In genomic region chr20:5731753-5732366, GRCh38 we compare ENCODE assay signal across 21 cellular contexts. TPM values are rescaled to one million over a fixed set of nuclear protein-coding genes. Genes with fewer than 3 reads are reported as not detected.
A peak's percentile ranks its signal among the peaks of the same experiment; 100 is the strongest.
DNase-seq lines count a peak whose midpoint lies in the region; ATAC-seq and TF ChIP-seq lines count a peak whose summit lies in the region.
"Had no signal": no experiment of that assay in that cellular context is flagged by ENCODE, and none has a peak within 500 bp of the region (broad histone marks: within the 10 kb centered on the region; RNA-seq: fewer than 3 reads in every experiment).

No MANE protein-coding gene starts in this region.

- H3K4me2 ChIP-seq in PC-9: no peak overlapping the region

- H2AFZ ChIP-seq in PC-9: no peak overlapping the region

- peaks cover 9% of the 10 kb centered on the region for H3K4me1 ChIP-seq in adipocyte (ENCODE audit: control insufficient read depth, insufficient read depth, low read length)
- peaks cover 0 to 56% (median 11%) of the 10 kb centered on the region in 3 donors for H3K4me1 ChIP-seq in gastroesophageal sphincter
- H3K4me1 ChIP-seq in neutrophil (ENCODE audit: control insufficient read depth in 1 of 2, insufficient read depth in 1 of 2, low read depth in 1 of 2, low read length in 1 of 2): peaks cover 39 to 54% of the 10 kb centered on the region in 2 experiments
- H3K4me1 ChIP-seq in PC-9 (replicated peaks; ENCODE audit: insufficient read depth): peaks cover 8% of the 10 kb centered on the region

- peak; percentile 76 for ATAC-seq in gastroesophageal sphincter
- no peak for ATAC-seq in omental fat pad (ENCODE audit: low FRiP score)
- no peak for ATAC-seq in HG03280 (IDR thresholded peaks at IDR 0.05; ENCODE audit: unreplicated experiment)

- intact Hi-C loops in PC-9 (cut with micrococcal nuclease; ENCODE audit: unreplicated experiment): no loop called here

- CTCF ChIA-PET in PC-9 (lab: Charles Lee): no interaction called here

- 42 to 73% methylated on average over 3 to 4 of the region's 6 CpGs for WGBS in gastroesophageal sphincter (ENCODE audit: low coverage in 1 of 2), 2 donors

- no TSS peak for BruUV-seq in PC-9 (replicated peaks; lab: Mats Ljungman, UMichigan)

- no peak for TF ChIP-seq EP300 in gastroesophageal sphincter (IDR thresholded peaks at IDR 0.05)

- TF ChIP-seq POLR2A in gastroesophageal sphincter (IDR thresholded peaks at IDR 0.05): no peak

- H3K36me3 ChIP-seq in adipocyte (ENCODE audit: control insufficient read depth, insufficient read depth, low read length, severe bottlenecking) (no peaks in the 10 kb centered on the region), gastroesophageal sphincter (no peaks in the 10 kb centered on the region), neutrophil (no peaks in the 10 kb centered on the region), PC-9 (ENCODE audit: low read depth) (no peaks in the 10 kb centered on the region)
- H3K36me3 ChIP-seq: brain microvascular endothelial cell had no signal

- H3K9me2 ChIP-seq in PC-9 (ENCODE audit: insufficient read depth): no peaks in the 10 kb centered on the region

- peaks cover 5% of the 10 kb centered on the region for H3F3A ChIP-seq in PC-9 (ENCODE audit: insufficient read depth, low read depth)

- no peak overlapping the region for H3K4me3 ChIP-seq in adipocyte (ENCODE audit: low read length)
- H3K4me3 ChIP-seq in gastroesophageal sphincter: no peak overlapping the region
- H3K4me3 ChIP-seq in neutrophil (ENCODE audit: low read depth in 1 of 2, low read length in 1 of 2): peak overlapping the region in 1 of 2 experiments; percentile 4
- no peak overlapping the region for H3K4me3 ChIP-seq in PC-9

- H3K27ac Mint-ChIP-seq in T-helper 2 cell treated with Interferon-gamma antibody and Interleukin-4, amounts not matched to agents 5 μg/mL and 100 μg/mL, for 36 hours: no peak overlapping the region
- H3K27ac Mint-ChIP-seq: endodermal cell; T-helper 1 cell treated with Interleukin-12 subunit alpha and Interleukin-12 subunit beta and Interleukin-4 antibody, amounts not matched to agents 30 μg/mL and 1 μg/mL, for 36 hours; type B pancreatic cell had no signal

- H3K36me3 Mint-ChIP-seq in T-helper 2 cell treated with Interferon-gamma antibody and Interleukin-4, amounts not matched to agents 5 μg/mL and 100 μg/mL, for 36 hours (ENCODE audit: low read depth): no peaks in the 10 kb centered on the region
- H3K36me3 Mint-ChIP-seq: type B pancreatic cell had no signal

- H3K4me1 Mint-ChIP-seq in T-helper 2 cell treated with Interferon-gamma antibody and Interleukin-4, amounts not matched to agents 5 μg/mL and 100 μg/mL, for 36 hours (ENCODE audit: low read depth): peaks cover 3% of the 10 kb centered on the region

- H3K27me3 ChIP-seq in adipocyte (replicated peaks; ENCODE audit: control insufficient read depth, insufficient read depth, low read length): no peaks in the 10 kb centered on the region
- no peaks in the 10 kb centered on the region for H3K27me3 ChIP-seq in gastroesophageal sphincter
- H3K27me3 ChIP-seq in neutrophil: no peaks in the 10 kb centered on the region
- no peaks in the 10 kb centered on the region for H3K27me3 ChIP-seq in PC-9 (ENCODE audit: insufficient read depth, low read depth)
- H3K27me3 ChIP-seq: brain microvascular endothelial cell had no signal

- no peaks in the 10 kb centered on the region for H4K20me1 ChIP-seq in PC-9 (ENCODE audit: insufficient read depth)

- POLR2A ChIA-PET in PC-9 (lab: Charles Lee; ENCODE audit: unreplicated experiment): interaction anchor here (0.5 kb wide), 1 partner anchor 17 kb away, joined by 5 read pairs; no protein-coding TSS in a partner anchor

- no peak overlapping the region for H3K9ac ChIP-seq in adipocyte (ENCODE audit: low read length)

- H3K27ac ChIP-seq in gastroesophageal sphincter: peak overlapping the region; percentile 72 to 82 (median 76)
- H3K27ac ChIP-seq in neutrophil: peak overlapping the region; percentile 78
- H3K27ac ChIP-seq in PC-9: no peak overlapping the region
- H3K27ac ChIP-seq: brain microvascular endothelial cell had no signal

- H3K9me3 ChIP-seq in adipocyte (ENCODE audit: control insufficient read depth, low read length): peaks cover 2% of the 10 kb centered on the region
- no peaks in the 10 kb centered on the region for H3K9me3 ChIP-seq in gastroesophageal sphincter
- no peaks in the 10 kb centered on the region for H3K9me3 ChIP-seq in neutrophil
- no peaks in the 10 kb centered on the region for H3K9me3 ChIP-seq in PC-9 (ENCODE audit: insufficient read depth, low read depth)

- H3K79me2 ChIP-seq in PC-9 (ENCODE audit: low read depth): no peaks in the 10 kb centered on the region

- in situ Hi-C loops in G401 (cut with HindIII; ENCODE audit: low sequenced_read_pairs): no loop called here

- no peak overlapping the region for H3K4me3 Mint-ChIP-seq in T-helper 2 cell treated with Interferon-gamma antibody and Interleukin-4, amounts not matched to agents 5 μg/mL and 100 μg/mL, for 36 hours
- H3K4me3 Mint-ChIP-seq: endodermal cell; T-helper 1 cell treated with Interleukin-12 subunit alpha and Interleukin-12 subunit beta and Interleukin-4 antibody, amounts not matched to agents 30 μg/mL and 1 μg/mL, for 36 hours; type B pancreatic cell had no signal

- no peak for TF ChIP-seq CTCF in gastroesophageal sphincter (IDR thresholded peaks at IDR 0.05)
- no peak for TF ChIP-seq CTCF in neutrophil (IDR thresholded peaks at IDR 0.05)
- TF ChIP-seq CTCF in PC-9 (conservative IDR thresholded peaks at IDR 0.05): no peak
- TF ChIP-seq CTCF in omental fat pad (IDR thresholded peaks at IDR 0.05): no peak

- DNase-seq in G401 (ENCODE audit: low spot score) (peak; percentile 98), adipocyte (ENCODE audit: low read depth) (peak; percentile 40), PC-9 (no peak), omental fat pad (ENCODE audit: low spot score) (no peak)
- DNase-seq in T-helper 2 cell treated with Interferon-gamma antibody and Interleukin-4, amounts not matched to agents 5 μg/mL and 100 μg/mL, for 36 hours (ENCODE audit: low spot score): no peak
- DNase-seq: activated CD4-positive, alpha-beta T cell treated with anti-CD3 and anti-CD28 coated beads for 1 hour; activated CD8-positive, alpha-beta memory T cell treated with anti-CD3 and anti-CD28 coated beads, Interleukin-2, amount 50 U/mL, for 48 hours; activated naive CD4-positive, alpha-beta T cell; brain microvascular endothelial cell; endodermal cell; islet precursor cell; NCI-H2029 treated with DMSO at 0.1 percent for 48 hours; NCI-H524; RPMI8226; stimulated activated CD4-positive, alpha-beta T cell treated with anti-CD3 and anti-CD28 coated beads, Interleukin-2, amount 100 ng/mL, for 48 hours; stimulated activated CD8-positive, alpha-beta memory T cell treated with anti-CD3 and anti-CD28 coated beads, Interleukin-4, amount 100 ng/mL, for 48 hours had no signal

- H3K9me3 Mint-ChIP-seq in T-helper 2 cell treated with Interferon-gamma antibody and Interleukin-4, amounts not matched to agents 5 μg/mL and 100 μg/mL, for 36 hours: peaks cover 3% of the 10 kb centered on the region
- H3K9me3 Mint-ChIP-seq: type B pancreatic cell had no signal

- no peaks in the 10 kb centered on the region for H3K27me3 Mint-ChIP-seq in T-helper 2 cell treated with Interferon-gamma antibody and Interleukin-4, amounts not matched to agents 5 μg/mL and 100 μg/mL, for 36 hours (ENCODE audit: low read depth)

RNA-seq across cellular contexts. Expression of gene SHLD1, which starts 18.3 kb away (rescaled TPM):
- 1.4 and 3.2 TPM in 2 replicates for total RNA-seq in G401 (2014; rRNA removed; shearing (Covaris generic))
- total RNA-seq in gastroesophageal sphincter: 1 to 10 TPM in 3 of 4 donors, under 1 TPM in 1; 0.93 to 3.3 (median 2.1) TPM
- 4.8 and 5.9 TPM in 2 replicates for total RNA-seq in PC-9 (2021)
- total RNA-seq in omental fat pad: 1 to 10 TPM; 1.2 to 4.0 (median 3.2) TPM

Comparison
In these comparisons a context has a peak if more than half of its experiments do, and no peak if none do; other contexts are left out.
1. DNase-seq: peak in G401 (single experiment) and adipocyte (single experiment); none in PC-9 (0 of 2), T-helper 2 cell treated with Interferon-gamma antibody and Interleukin-4, amounts not matched to agents 5 μg/mL and 100 μg/mL, for 36 hours (single experiment) and omental fat pad (single experiment).